1 cellular context compared by ENCODE assay signal in genomic region chr1:45035631-45036301, GRCh38.
TF ChIP-seq lines count a peak whose summit lies in the region.

No MANE protein-coding gene starts in this region.

TF ChIP-seq in K562, 482 proteins besides CTCF, POLR2A, EP300 and RAD21 (continued from another document and continues in another):
- no peak for TF ChIP-seq NR3C1 (CRISPR knock-in tag; IDR thresholded peaks at IDR 0.05)
- TF ChIP-seq SMAD3 (CRISPR knock-in tag; conservative IDR thresholded peaks at IDR 0.05), result peak; percentile 78
- no peak for TF ChIP-seq NR2C1 (IDR thresholded peaks at IDR 0.05)
- peak; percentile 29; the same call in 1 of the 2 replicates for TF ChIP-seq NR2C1 (tag; IDR thresholded peaks at IDR 0.05)
- no peak for TF ChIP-seq MCM2 (IDR thresholded peaks at IDR 0.05; ENCODE audit: low read depth)
- TF ChIP-seq DNMT1 (IDR thresholded peaks at IDR 0.05), result no peak
- TF ChIP-seq TEAD2 (tag; IDR thresholded peaks at IDR 0.05), result no peak
- TF ChIP-seq MYBL2 (IDR thresholded peaks at IDR 0.05; ENCODE audit: low read depth), result no peak
- TF ChIP-seq MYBL2 (CRISPR knock-in tag; IDR thresholded peaks at IDR 0.05; ENCODE audit: borderline replicate concordance), result no peak
- no peak for TF ChIP-seq ZNF445 (CRISPR knock-in tag; IDR thresholded peaks at IDR 0.05; ENCODE audit: low read depth)
- TF ChIP-seq TBL1XR1 (IDR thresholded peaks at IDR 0.05; ENCODE audit: low read length in 2 of 2), result peak in 1 of 2 experiments; percentile 59; a peak in 2 of 4 replicates
- no peak for TF ChIP-seq KLF1 (tag; IDR thresholded peaks at IDR 0.05)
- TF ChIP-seq ILF3 (IDR thresholded peaks at IDR 0.05; ENCODE audit: borderline replicate concordance), result no peak
- 0 out of 2 replicates have a peak, but pooled peaks have one; percentile 40 for TF ChIP-seq RNF2 (IDR thresholded peaks at IDR 0.05)
- TF ChIP-seq ZFP1 (CRISPR knock-in tag; IDR thresholded peaks at IDR 0.05), result peak; percentile 6; the same call in 1 of the 2 replicates
- TF ChIP-seq ARID3A (IDR thresholded peaks at IDR 0.05; ENCODE audit: borderline replicate concordance, low read depth, low read length), result peak; percentile 69; the same call in 1 of the 2 replicates
- no peak for TF ChIP-seq RBBP5 (IDR thresholded peaks at IDR 0.05; ENCODE audit: borderline replicate concordance, insufficient read depth, low read length, poor library complexity, severe bottlenecking)
- TF ChIP-seq VEZF1 (CRISPR knock-in tag; IDR thresholded peaks at IDR 0.05), result no peak; the same call in 1 of the 2 replicates
- no peak for TF ChIP-seq ZBTB43 (CRISPR knock-in tag; IDR thresholded peaks at IDR 0.05)
- peak; percentile 95 for TF ChIP-seq MTA2 (IDR thresholded peaks at IDR 0.05; ENCODE audit: low read depth)
- TF ChIP-seq E2F3 (CRISPR knock-in tag; IDR thresholded peaks at IDR 0.05), result no peak
- TF ChIP-seq PATZ1 (CRISPR knock-in tag; IDR thresholded peaks at IDR 0.05; ENCODE audit: borderline replicate concordance), result no peak
- no peak for TF ChIP-seq USF2 (CRISPR knock-in tag; IDR thresholded peaks at IDR 0.05)
- TF ChIP-seq ZNF197 (CRISPR knock-in tag; IDR thresholded peaks at IDR 0.05; ENCODE audit: low read depth), result no peak
- no peak for TF ChIP-seq CEBPG (CRISPR knock-in tag; IDR thresholded peaks at IDR 0.05)
- TF ChIP-seq CEBPG (tag; conservative IDR thresholded peaks at IDR 0.05 in 1 of 2, IDR thresholded peaks at IDR 0.05 in 1 of 2), result no peak
- TF ChIP-seq MAZ (CRISPR knock-in tag; conservative IDR thresholded peaks at IDR 0.05 in 1 of 2, IDR thresholded peaks at IDR 0.05 in 1 of 2), result peak in 1 of 2 experiments; percentile 38; a peak in 1 of 4 replicates
- TF ChIP-seq HOMEZ (CRISPR knock-in tag; IDR thresholded peaks at IDR 0.05), result no peak
- TF ChIP-seq RBM22 (IDR thresholded peaks at IDR 0.05; ENCODE audit: low read depth, low read length, poor library complexity, severe bottlenecking), result no peak
- TF ChIP-seq MTF1 (CRISPR knock-in tag; IDR thresholded peaks at IDR 0.05; ENCODE audit: borderline replicate concordance), result no peak
- TF ChIP-seq GATAD2A (IDR thresholded peaks at IDR 0.05), result peak; percentile 66; the same call in 1 of the 2 replicates
- TF ChIP-seq ZBTB11 (CRISPR knock-in tag; IDR thresholded peaks at IDR 0.05), result 0 out of 6 replicates have a peak, but pooled peaks of 1 of the 3 experiments have one; percentile 13
- TF ChIP-seq POLR2AphosphoS5 (IDR thresholded peaks at IDR 0.05; ENCODE audit: control insufficient read depth, insufficient read depth, low read depth, low read length), result peak; percentile 89
- no peak for TF ChIP-seq ZFP36 (IDR thresholded peaks at IDR 0.05; ENCODE audit: low read depth, low read length, partially characterized antibody)
- no peak for TF ChIP-seq AFF1 (IDR thresholded peaks at IDR 0.05; ENCODE audit: low read depth in 1 of 2, partially characterized antibody in 2 of 2)
- TF ChIP-seq FOXO4 (CRISPR knock-in tag; IDR thresholded peaks at IDR 0.05), result no peak
- peak; percentile 96 for TF ChIP-seq CBFA2T3 (IDR thresholded peaks at IDR 0.05)
- no peak for TF ChIP-seq CSDE1 (IDR thresholded peaks at IDR 0.05)
- TF ChIP-seq NR0B1 (IDR thresholded peaks at IDR 0.05; ENCODE audit: partially characterized antibody), result no peak
- TF ChIP-seq DLX4 (CRISPR knock-in tag; IDR thresholded peaks at IDR 0.05), result no peak
- no peak for TF ChIP-seq CBX5 (IDR thresholded peaks at IDR 0.05; ENCODE audit: borderline replicate concordance, low read depth)
